20 cellular contexts compared by ENCODE assay signal in genomic region chr9:38329980-38330379, GRCh38.
DNase-seq lines count a peak whose midpoint lies in the region; ATAC-seq and TF ChIP-seq lines count a peak whose summit lies in the region.
"Had no signal": no experiment of that assay in that cellular context is flagged by ENCODE, and none has a peak within 500 bp of the region (broad histone marks: within the 10 kb centered on the region; RNA-seq: fewer than 3 reads in every experiment).

No MANE protein-coding gene starts in this region.

- CTCF ChIA-PET in activated CD8-positive, alpha-beta memory T cell treated with anti-CD3 and anti-CD28 coated beads, Interleukin-2, amount 10 ng/mL, durations not matched to agents 7 days and 5 days (lab: Charles Lee), result no interaction called here

- H3K27ac ChIP-seq in adrenal gland (peak overlapping the region in 2 of 5 donors; percentile 0 to 51), upper lobe of right lung (no peak overlapping the region)
- H3K27ac ChIP-seq: 22Rv1; A549; BLaER1 treated with 17β-estradiol and CSF1 and Interleukin-3, amounts not matched to agents 10 nM and 100 nM; C4-2B had no signal

- no peaks in the 10 kb centered on the region for H3K36me3 Mint-ChIP-seq in activated CD8-positive, alpha-beta memory T cell treated with anti-CD3 and anti-CD28 coated beads, Interleukin-2, amount 10 ng/mL, durations not matched to agents 7 days and 5 days
- H3K36me3 Mint-ChIP-seq in osteocyte (ENCODE audit: unreplicated experiment), result no peaks in the 10 kb centered on the region
- H3K36me3 Mint-ChIP-seq: CD8-positive, alpha-beta T cell had no signal

- H3K4me1 ChIP-seq in adrenal gland (replicated peaks in 1 of 2) (no peaks in the 10 kb centered on the region), upper lobe of right lung (no peaks in the 10 kb centered on the region)
- H3K4me1 ChIP-seq: A549; BLaER1 treated with 17β-estradiol and CSF1 and Interleukin-3, amounts not matched to agents 10 nM and 100 nM; Caco-2 had no signal

- H3K36me3 ChIP-seq in adrenal gland (replicated peaks in 1 of 2) (no peaks in the 10 kb centered on the region), upper lobe of right lung (no peaks in the 10 kb centered on the region)
- H3K36me3 ChIP-seq: BLaER1 treated with 17β-estradiol and CSF1 and Interleukin-3, amounts not matched to agents 10 nM and 100 nM had no signal

- no peak overlapping the region for H3K4me3 Mint-ChIP-seq in activated CD8-positive, alpha-beta memory T cell treated with anti-CD3 and anti-CD28 coated beads, Interleukin-2, amount 10 ng/mL, durations not matched to agents 7 days and 5 days
- H3K4me3 Mint-ChIP-seq in osteocyte (ENCODE audit: unreplicated experiment), result no peak overlapping the region
- H3K4me3 Mint-ChIP-seq: B cell; CD4-positive, alpha-beta T cell; CD8-positive, alpha-beta T cell had no signal

- H3K4me3 ChIP-seq in adrenal gland (no peak overlapping the region), upper lobe of right lung (no peak overlapping the region)
- H3K4me3 ChIP-seq: A549; BLaER1 treated with 17β-estradiol and CSF1 and Interleukin-3, amounts not matched to agents 10 nM and 100 nM had no signal

- H3K9me3 ChIP-seq in adrenal gland (replicated peaks in 1 of 3) (no peaks in the 10 kb centered on the region), upper lobe of right lung (no peaks in the 10 kb centered on the region)
- H3K9me3 ChIP-seq: A549, Caco-2 had no signal

- intact Hi-C loops in adrenal gland (cut with DNase I) (no loop called here), upper lobe of right lung (cut with DNase I) (no loop called here), left cardiac atrium (cut with DNase I) (no loop called here)

- no peaks in the 10 kb centered on the region for H3K4me1 Mint-ChIP-seq in activated CD8-positive, alpha-beta memory T cell treated with anti-CD3 and anti-CD28 coated beads, Interleukin-2, amount 10 ng/mL, durations not matched to agents 7 days and 5 days
- no peaks in the 10 kb centered on the region for H3K4me1 Mint-ChIP-seq in osteocyte (ENCODE audit: unreplicated experiment)
- H3K4me1 Mint-ChIP-seq: B cell had no signal

- TF ChIP-seq CTCF in adrenal gland (IDR thresholded peaks at IDR 0.05) (no peak), osteocyte (IDR thresholded peaks at IDR 0.05) (no peak), upper lobe of right lung (IDR thresholded peaks at IDR 0.05) (no peak)

- peak; percentile 23 for DNase-seq in activated CD8-positive, alpha-beta memory T cell treated with anti-CD3 and anti-CD28 coated beads, Interleukin-2, amount 10 ng/mL, durations not matched to agents 7 days and 5 days
- DNase-seq in activated CD8-positive, alpha-beta memory T cell treated with anti-CD3 and anti-CD28 coated beads, Interleukin-2, amount 50 U/mL, for 48 hours, result no peak
- DNase-seq in adrenal gland (peak; percentile 46 to 86 (median 80)), islet precursor cell (peak; percentile 35), osteocyte (ENCODE audit: extremely low spot score, unreplicated experiment) (peak; percentile 65), upper lobe of right lung (no peak), left cardiac atrium (no peak), NCI-H524 (lab: John Stamatoyannopoulos, UW) (no peak)
- DNase-seq: AML-193; Caco-2; Calu3; CD4-positive, alpha-beta T cell; CD8-positive, alpha-beta T cell; DMS79 treated with DMSO at 0.1 percent for 48 hours; GF-D8 had no signal

- WGBS in adrenal gland, 4 donors, result 46 to 59% (median 50%) methylated on average over 11 of the region's 11 CpGs

- no peak overlapping the region for H3K27ac Mint-ChIP-seq in activated CD8-positive, alpha-beta memory T cell treated with anti-CD3 and anti-CD28 coated beads, Interleukin-2, amount 10 ng/mL, durations not matched to agents 7 days and 5 days
- H3K27ac Mint-ChIP-seq in osteocyte (ENCODE audit: unreplicated experiment), result no peak overlapping the region
- H3K27ac Mint-ChIP-seq: B cell; CD4-positive, alpha-beta T cell; CD8-positive, alpha-beta T cell had no signal

- no peak for TF ChIP-seq POLR2A in adrenal gland (IDR thresholded peaks at IDR 0.05)

- no peaks in the 10 kb centered on the region for H3K9me3 Mint-ChIP-seq in activated CD8-positive, alpha-beta memory T cell treated with anti-CD3 and anti-CD28 coated beads, Interleukin-2, amount 10 ng/mL, durations not matched to agents 7 days and 5 days (ENCODE audit: low read depth)
- no peaks in the 10 kb centered on the region for H3K9me3 Mint-ChIP-seq in osteocyte (ENCODE audit: unreplicated experiment)
- H3K9me3 Mint-ChIP-seq: CD4-positive, alpha-beta T cell; CD8-positive, alpha-beta T cell had no signal

- H3K27me3 ChIP-seq in adrenal gland (no peaks in the 10 kb centered on the region), upper lobe of right lung (no peaks in the 10 kb centered on the region)
- H3K27me3 ChIP-seq: BLaER1 treated with 17β-estradiol and CSF1 and Interleukin-3, amounts not matched to agents 10 nM and 100 nM had no signal

- peaks cover 14% of the 10 kb centered on the region for H3K27me3 Mint-ChIP-seq in activated CD8-positive, alpha-beta memory T cell treated with anti-CD3 and anti-CD28 coated beads, Interleukin-2, amount 10 ng/mL, durations not matched to agents 7 days and 5 days
- H3K27me3 Mint-ChIP-seq in osteocyte (ENCODE audit: unreplicated experiment), result peaks cover 35% of the 10 kb centered on the region
- H3K27me3 Mint-ChIP-seq: B cell had no signal

- no peak for ATAC-seq in activated CD8-positive, alpha-beta memory T cell treated with anti-CD3 and anti-CD28 coated beads, Interleukin-2, amount 10 ng/mL, durations not matched to agents 7 days and 5 days
- ATAC-seq in upper lobe of right lung, result no peak
- ATAC-seq in left cardiac atrium, result no peak
- ATAC-seq: A549; CD8-positive, alpha-beta T cell had no signal

Comparison
In these comparisons a context has a peak if more than half of its experiments do, and no peak if none do; other contexts are left out.
1. DNase-seq: peak in activated CD8-positive, alpha-beta memory T cell treated with anti-CD3 and anti-CD28 coated beads, Interleukin-2, amount 10 ng/mL, durations not matched to agents 7 days and 5 days (single experiment), adrenal gland (7 of 7), islet precursor cell (single experiment) and osteocyte (single experiment); none in activated CD8-positive, alpha-beta memory T cell treated with anti-CD3 and anti-CD28 coated beads, Interleukin-2, amount 50 U/mL, for 48 hours (single experiment), upper lobe of right lung (single experiment), left cardiac atrium (single experiment) and NCI-H524 (0 of 2).